In the genomic region with DNA sequence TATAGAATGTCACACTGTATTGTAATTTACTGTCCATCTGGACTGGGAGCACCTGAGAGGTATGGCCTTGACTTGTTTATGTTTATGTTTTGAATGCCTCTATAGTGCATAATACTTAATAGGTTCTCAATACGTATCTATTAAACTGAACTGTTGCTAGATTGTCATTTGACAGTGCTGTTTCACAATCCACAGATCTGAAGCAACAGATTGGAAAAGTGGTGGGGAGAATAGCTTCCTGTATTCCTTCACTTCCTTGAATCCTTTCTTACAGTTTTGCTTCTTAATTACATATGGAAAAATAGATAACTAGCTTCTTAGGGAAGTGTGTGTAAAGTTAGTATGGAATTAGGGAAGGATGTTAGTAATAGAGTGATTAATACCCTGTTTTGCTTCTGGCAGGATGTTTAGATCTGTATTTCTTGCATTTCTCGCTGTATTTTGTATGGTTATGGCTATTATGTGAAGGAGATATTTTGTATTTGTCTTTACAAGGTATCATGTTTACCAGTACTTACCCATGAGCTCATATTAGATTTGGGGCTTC, we compare ENCODE assay signal across 16 cellular contexts. TPM values are rescaled to one million over a fixed set of nuclear protein-coding genes. Genes with fewer than 3 reads are reported as not detected.
DNase-seq lines count a peak whose midpoint lies in the region; ATAC-seq, FAIRE-seq and TF ChIP-seq lines count a peak whose summit lies in the region.
"Had no signal": no experiment of that assay in that cellular context is flagged by ENCODE, and none has a peak within 500 bp of the region (broad histone marks: within the 10 kb centered on the region; RNA-seq: fewer than 3 reads in every experiment).

No MANE protein-coding gene starts in this region.

- no peak for FAIRE-seq in HepG2 (lab: Jason Lieb, UNC)

- DNase-seq in HepG2 (ENCODE audit: low spot score) (no peak), right lobe of liver (no peak), OCI-M1 (lab: John Stamatoyannopoulos, UW) (peak; percentile 34), immature natural killer cell (no peak), type B pancreatic cell (ENCODE audit: extremely low spot score, unreplicated experiment) (no peak), PC-3 (no peak), NCI-H187 (lab: John Stamatoyannopoulos, UW) (no peak), putamen (ENCODE audit: low spot score) (no peak)
- DNase-seq: activated CD4-positive, alpha-beta T cell treated with anti-CD3 and anti-CD28 coated beads for 48 hours; foreskin fibroblast; lower lobe of right lung; NCI-H1436 treated with DMSO at 0.1 percent for 48 hours; stimulated activated naive CD4-positive, alpha-beta T cell; T-helper 1 cell had no signal

- TF ChIP-seq CTCF in HepG2 (CRISPR knock-in tag; IDR thresholded peaks at IDR 0.05) (no peak), right lobe of liver (IDR thresholded peaks at IDR 0.05) (no peak), type B pancreatic cell (conservative IDR thresholded peaks at IDR 0.05) (no peak), PC-3 (conservative IDR thresholded peaks at IDR 0.05; ENCODE audit: low read depth, low read length) (no peak)

- TF ChIP-seq EP300 in HepG2 (IDR thresholded peaks at IDR 0.05; ENCODE audit: low read depth in 2 of 2, low read length in 2 of 2) (no peak), HepG2 (CRISPR knock-in tag; IDR thresholded peaks at IDR 0.05; ENCODE audit: borderline replicate concordance) (no peak)

- H3K4me1 ChIP-seq in HepG2 (ENCODE audit: insufficient read depth, low read length): peaks cover 69% of the 10 kb centered on the region
- H3K4me1 ChIP-seq in right lobe of liver: peaks cover 0 to 29% (median 10%) of the 10 kb centered on the region in 4 donors
- H3K4me1 ChIP-seq in PC-3 (ENCODE audit: insufficient read depth, low read length): peaks cover 33% of the 10 kb centered on the region

- in situ Hi-C loops in HepG2 (cut with HindIII; ENCODE audit: extremely low pct_ligation_motif_present, low pct_unique_long_range_greater_than_20kb): no loop called here

- H3K9me3 ChIP-seq in HepG2 (ENCODE audit: low read length): no peaks in the 10 kb centered on the region
- H3K9me3 ChIP-seq in right lobe of liver: no peaks in the 10 kb centered on the region
- H3K9me3 ChIP-seq in PC-3 (ENCODE audit: low read length): no peaks in the 10 kb centered on the region
- H3K9me3 ChIP-seq: lower lobe of right lung, neutrophil had no signal

- H3K27ac ChIP-seq in HepG2 (ENCODE audit: extremely low read length, insufficient read depth, low read length) (no peak overlapping the region), right lobe of liver (no peak overlapping the region), PC-3 (ENCODE audit: low read length) (no peak overlapping the region)
- H3K27ac ChIP-seq: lower lobe of right lung, neutrophil had no signal

- H3K9me2 ChIP-seq in PC-3 (replicated peaks; ENCODE audit: low read length): no peaks in the 10 kb centered on the region

- H2AFZ ChIP-seq in HepG2 (ENCODE audit: low read length) (no peak overlapping the region), PC-3 (ENCODE audit: low read length) (no peak overlapping the region)

- H3K36me3 ChIP-seq in HepG2 (replicated peaks in 1 of 2; ENCODE audit: control insufficient read depth in 1 of 2, insufficient read depth in 2 of 2, low read length in 2 of 2) (0 out of 5 replicates have a peak, but pooled peaks cover 0 to 3% of the 10 kb centered on the region in 2 experiments), right lobe of liver (no peaks in the 10 kb centered on the region), PC-3 (ENCODE audit: low read depth, low read length) (peaks cover 4% of the 10 kb centered on the region; the same call in 1 of the 2 replicates)
- H3K36me3 ChIP-seq: lower lobe of right lung, neutrophil had no signal

- H3K4me1 Mint-ChIP-seq in immature natural killer cell (peaks cover 71 to 90% of the 10 kb centered on the region in 2 donors), type B pancreatic cell (ENCODE audit: unreplicated experiment) (peaks cover 47% of the 10 kb centered on the region)

- WGBS in HepG2 (ENCODE audit: low lambda C conversion rate): 90% methylated on average over 2 of the region's 2 CpGs
- 76% methylated on average over 2 of the region's 2 CpGs for WGBS in right lobe of liver (ENCODE audit: insufficient coverage, low coverage, low lambda C conversion rate, missing lambda C conversion rate)

- H3K9ac ChIP-seq in HepG2 (ENCODE audit: insufficient read depth, low read depth, low read length) (no peak overlapping the region), PC-3 (ENCODE audit: low read length) (no peak overlapping the region)

- BruUV-seq in HepG2 (replicated peaks; lab: Mats Ljungman, UMichigan): no TSS peak
- BruUV-seq in PC-3 (replicated peaks; lab: Mats Ljungman, UMichigan): no TSS peak

- H3K36me3 Mint-ChIP-seq in immature natural killer cell (peaks cover 0 to 4% (median 4%) of the 10 kb centered on the region in 3 donors), type B pancreatic cell (peaks cover 23% of the 10 kb centered on the region)

- CTCF ChIA-PET in HepG2 (lab: Yijun Ruan, JAX; ENCODE audit: low intra/inter-chr PET ratio, low total read pairs) (no interaction called here), PC-3 (lab: Charles Lee) (no interaction called here)

- POLR2A ChIA-PET in HepG2 (lab: Yijun Ruan, JAX): no interaction called here
- POLR2A ChIA-PET in PC-3 (lab: Charles Lee; ENCODE audit: unreplicated experiment): interaction anchor here (0.5 kb wide), 1 partner anchor 195 kb away, joined by 3 read pairs; no protein-coding TSS in a partner anchor

- H4K20me1 ChIP-seq in HepG2 (ENCODE audit: insufficient read depth, low read length): peaks cover 60% of the 10 kb centered on the region
- H4K20me1 ChIP-seq in PC-3 (ENCODE audit: low read length): peaks cover 72% of the 10 kb centered on the region

- no peaks in the 10 kb centered on the region for H3F3A ChIP-seq in PC-3 (ENCODE audit: low read length, unreplicated experiment)

- H3K27ac Mint-ChIP-seq in immature natural killer cell: peak overlapping the region in 5 of 6 donors; percentile 16 to 61 (median 31)
- H3K27ac Mint-ChIP-seq in type B pancreatic cell: peak overlapping the region; percentile 10
- H3K27ac Mint-ChIP-seq: activated T-helper 2 cell treated with anti-CD3 and anti-CD28 coated beads, Interferon-gamma antibody, Interleukin-2, Interleukin-4, amounts not matched to agents 10 μg/mL and 5 μg/mL and 100 μg/mL, durations not matched to agents 14 hours and 24 hours and 36 hours had no signal

- no peaks in the 10 kb centered on the region; a peak in 1 of 5 replicates for H3K27me3 ChIP-seq in HepG2 (ENCODE audit: control insufficient read depth in 1 of 2, insufficient read depth in 2 of 2, low read length in 2 of 2)
- no peaks in the 10 kb centered on the region for H3K27me3 ChIP-seq in right lobe of liver
- no peaks in the 10 kb centered on the region for H3K27me3 ChIP-seq in PC-3 (ENCODE audit: low read length)
- H3K27me3 ChIP-seq: neutrophil had no signal

- no peak for TF ChIP-seq RAD21 in HepG2 (CRISPR knock-in tag; IDR thresholded peaks at IDR 0.05)

- H3K79me2 ChIP-seq in HepG2 (ENCODE audit: insufficient read depth, low read length) (peaks cover 91% of the 10 kb centered on the region), PC-3 (ENCODE audit: low read length) (peaks cover 92% of the 10 kb centered on the region)

- H3K4me3 ChIP-seq in HepG2 (replicated peaks in 1 of 3; ENCODE audit: insufficient read depth in 1 of 3, low read depth in 2 of 3, low read length in 3 of 3): no peak overlapping the region
- no peak overlapping the region for H3K4me3 ChIP-seq in right lobe of liver
- no peak overlapping the region for H3K4me3 ChIP-seq in PC-3 (ENCODE audit: low read length)
- H3K4me3 ChIP-seq: lower lobe of right lung had no signal

- H3K4me3 Mint-ChIP-seq in immature natural killer cell (peak overlapping the region in 4 of 5 donors; percentile 0 to 22 (median 2)), type B pancreatic cell (peak overlapping the region; percentile 44)

- ATAC-seq in HepG2: no peak
- ATAC-seq in right lobe of liver: no peak
- ATAC-seq in PC-3: no peak
- ATAC-seq: lower lobe of right lung had no signal

- no peak for TF ChIP-seq POLR2A in HepG2 (IDR thresholded peaks at IDR 0.05; ENCODE audit: insufficient read depth in 1 of 2, low read depth in 2 of 2, low read length in 2 of 2)
- no peak for TF ChIP-seq POLR2A in right lobe of liver (IDR thresholded peaks at IDR 0.05)

- H3K9me3 Mint-ChIP-seq in immature natural killer cell (no peaks in the 10 kb centered on the region), type B pancreatic cell (no peaks in the 10 kb centered on the region)
- H3K9me3 Mint-ChIP-seq: activated T-helper 2 cell treated with anti-CD3 and anti-CD28 coated beads, Interferon-gamma antibody, Interleukin-2, Interleukin-4, amounts not matched to agents 10 μg/mL and 5 μg/mL and 100 μg/mL, durations not matched to agents 14 hours and 24 hours and 36 hours had no signal

- H3K27me3 Mint-ChIP-seq in immature natural killer cell (ENCODE audit: low read depth in 3 of 3) (peaks cover 14 to 25% (median 21%) of the 10 kb centered on the region in 3 donors), type B pancreatic cell (no peaks in the 10 kb centered on the region)

- H3K4me2 ChIP-seq in HepG2 (ENCODE audit: low read depth, low read length) (no peak overlapping the region), PC-3 (ENCODE audit: low read length) (no peak overlapping the region)

- intact Hi-C loops in HepG2 (cut with micrococcal nuclease; ENCODE audit: unreplicated experiment): loop anchor here (10.0 kb wide), 2 partner anchors 87 to 117 kb away; partner anchors contain the start of gene KCNMB4
- intact Hi-C loops in right lobe of liver (cut with DNase I): no loop called here
- intact Hi-C loops in PC-3 (cut with micrococcal nuclease): loop anchor here (10.0 kb wide), 1 partner anchor 297 kb away; no protein-coding TSS in a partner anchor

RNA-seq across cellular contexts. Expression of gene CNOT2, which starts 4.5 kb away (rescaled TPM):
- 76.6 and 82.7 TPM in 2 replicates for total RNA-seq in HepG2 (2016; rRNA removed; fragmentation: Illumina TruSeq; extraction: Trizol)
- total RNA-seq in HepG2 (2016; cell fraction: cytosol; rRNA removed; fragmentation: Illumina TruSeq; extraction: Trizol; ENCODE audit: low read depth): 68.2 and 72.3 TPM in 2 replicates
- total RNA-seq in HepG2 (2016; cell fraction: insoluble cytoplasmic fraction; rRNA removed; fragmentation: Illumina TruSeq; extraction: Trizol): 73.9 and 86.8 TPM in 2 replicates
- total RNA-seq in HepG2 (2016; cell fraction: membrane; rRNA removed; fragmentation: Illumina TruSeq; extraction: Trizol): 53.9 and 58.2 TPM in 2 replicates
- 158 and 184 TPM in 2 replicates for total RNA-seq in HepG2 (2016; cell fraction: nucleus; rRNA removed; fragmentation: Illumina TruSeq; extraction: Trizol)
- 51.3 and 54.5 TPM in 2 replicates for polyA plus RNA-seq in HepG2 (2011; rRNA removed)
- polyA plus RNA-seq in HepG2 (2011; cell fraction: cytosol; rRNA removed): 34.0 and 55.3 TPM in 2 replicates
- polyA plus RNA-seq in HepG2 (2011; cell fraction: nucleus; rRNA removed): 73.3 and 75.6 TPM in 2 replicates
- 37.1 and 45.5 TPM in 2 replicates for polyA plus RNA-seq in HepG2 (2012)
- 6.4 and 7.3 TPM in 2 replicates for polyA plus RNA-seq in HepG2 (2016; cell fraction: cytosol; fragmentation: Illumina TruSeq; extraction: Trizol; ENCODE audit: low read depth)
- 72.4 and 73.7 TPM in 2 replicates for polyA plus RNA-seq in HepG2 (2016; cell fraction: insoluble cytoplasmic fraction; fragmentation: Illumina TruSeq; extraction: Trizol; ENCODE audit: low read depth)
- polyA plus RNA-seq in HepG2 (2016; cell fraction: membrane; fragmentation: Illumina TruSeq; extraction: Trizol; ENCODE audit: low read depth): 14.7 and 15.8 TPM in 2 replicates
- polyA plus RNA-seq in HepG2 (2016; cell fraction: nucleus; fragmentation: Illumina TruSeq; extraction: Trizol; ENCODE audit: insufficient read depth, low read depth): 59.6 and 63.3 TPM in 2 replicates
- polyA minus RNA-seq in HepG2 (2011; rRNA and poly(A)+ RNA removed; ENCODE audit: low replicate concordance): 68.0 and 94.3 TPM in 2 replicates
- 42.0 and 45.0 TPM in 2 replicates for polyA minus RNA-seq in HepG2 (2011; cell fraction: cytosol; rRNA and poly(A)+ RNA removed)
- 432 and 509 TPM in 2 replicates for polyA minus RNA-seq in HepG2 (2011; cell fraction: nucleus; rRNA and poly(A)+ RNA removed)
- total RNA-seq in right lobe of liver: 10 to 100 TPM; 24.6 to 65.9 (median 35.4) TPM
- 100 to 1,000 TPM in 2 of 3 donors, 10 to 100 TPM in 1; 84.6 to 126 (median 114) TPM for polyA plus RNA-seq in immature natural killer cell
- total RNA-seq in type B pancreatic cell (ENCODE audit: low replicate concordance): 80.2 and 83.9 TPM in 2 replicates
- total RNA-seq in PC-3 (2014; rRNA removed): 60.4 and 73.7 TPM in 2 replicates

Comparison
In these comparisons a context has a peak if more than half of its experiments do, and no peak if none do; other contexts are left out.
1. intact Hi-C loops: an anchor here in HepG2 (10.0 kb wide) and PC-3 (10.0 kb wide); none called in right lobe of liver.